11 cellular contexts compared by ENCODE assay signal in genomic region chr12:4700621-4701026, GRCh38. TPM values are rescaled to one million over a fixed set of nuclear protein-coding genes. Genes with fewer than 3 reads are reported as not detected.
DNase-seq lines count a peak whose midpoint lies in the region; ATAC-seq, FAIRE-seq and TF ChIP-seq lines count a peak whose summit lies in the region.
"Had no signal": no experiment of that assay in that cellular context is flagged by ENCODE, and none has a peak within 500 bp of the region (broad histone marks: within the 10 kb centered on the region; RNA-seq: fewer than 3 reads in every experiment).

No MANE protein-coding gene starts in this region.

- no peak overlapping the region for H3K14ac ChIP-seq in mesenchymal stem cell (ENCODE audit: low read length in 2 of 2)

- no peak overlapping the region for H3K4me3 Mint-ChIP-seq in endodermal cell

- H3K27ac Mint-ChIP-seq in endodermal cell: no peak overlapping the region

- H3K27me3 Mint-ChIP-seq in endodermal cell (ENCODE audit: insufficient read depth): no peaks in the 10 kb centered on the region

- H4K91ac ChIP-seq in mesenchymal stem cell (ENCODE audit: low read length): no peak overlapping the region

- no peak overlapping the region for H3K23ac ChIP-seq in mesenchymal stem cell (ENCODE audit: low read length in 2 of 2)

- FAIRE-seq in urothelium cell line (lab: Jason Lieb, UNC): peak; percentile 56
- FAIRE-seq: A204.1, small intestine had no signal

- no peak overlapping the region for H3K9ac ChIP-seq in endodermal cell (ENCODE audit: extremely low read depth, low read length, poor library complexity, severe bottlenecking)
- peak overlapping the region; percentile 75 for H3K9ac ChIP-seq in mesenchymal stem cell (ENCODE audit: low read length)

- no peak for ATAC-seq in GM21390 (IDR thresholded peaks at IDR 0.05; ENCODE audit: unreplicated experiment)

- no peak overlapping the region for H2AK5ac ChIP-seq in mesenchymal stem cell (ENCODE audit: low read length, severe bottlenecking)

- H2AFZ ChIP-seq in mesenchymal stem cell (ENCODE audit: low read depth, low read length): no peak overlapping the region

- H3K27ac ChIP-seq in endodermal cell (ENCODE audit: low read depth, low read length) (no peak overlapping the region), mesenchymal stem cell (ENCODE audit: low read length, poor library complexity, severe bottlenecking) (no peak overlapping the region)

- no peak overlapping the region for H4K8ac ChIP-seq in mesenchymal stem cell (ENCODE audit: low read length)

- H3K18ac ChIP-seq in mesenchymal stem cell (ENCODE audit: low read depth in 1 of 2, low read length in 2 of 2): no peak overlapping the region

- H3K4me3 ChIP-seq in endodermal cell (ENCODE audit: low read length): no peak overlapping the region
- H3K4me3 ChIP-seq in mesenchymal stem cell (ENCODE audit: insufficient read depth in 1 of 2, low read depth in 1 of 2, low read length in 2 of 2): peak overlapping the region in 1 of 2 experiments; percentile 64

- H3K4me2 ChIP-seq in mesenchymal stem cell (ENCODE audit: low read length, poor library complexity, severe bottlenecking): no peak overlapping the region

- no peaks in the 10 kb centered on the region for H3K9me3 Mint-ChIP-seq in endodermal cell

- H2BK120ac ChIP-seq in mesenchymal stem cell (ENCODE audit: low read depth, low read length): no peak overlapping the region

- H3K4me1 ChIP-seq in endodermal cell (ENCODE audit: control insufficient read depth, insufficient read depth, low read length): no peaks in the 10 kb centered on the region
- no peaks in the 10 kb centered on the region for H3K4me1 ChIP-seq in mesenchymal stem cell (ENCODE audit: control insufficient read depth, insufficient read depth, low read depth, low read length)

- H2BK5ac ChIP-seq in mesenchymal stem cell (ENCODE audit: low read depth, low read length, poor library complexity, severe bottlenecking): no peak overlapping the region

- H3K4me1 Mint-ChIP-seq in endodermal cell: no peaks in the 10 kb centered on the region

- H2BK12ac ChIP-seq in mesenchymal stem cell (ENCODE audit: low read length in 2 of 2): no peak overlapping the region

- H3K36me3 ChIP-seq in endodermal cell (ENCODE audit: control insufficient read depth, insufficient read depth, low read length) (peaks cover 5% of the 10 kb centered on the region), mesenchymal stem cell (ENCODE audit: control insufficient read depth in 1 of 2, insufficient read depth in 2 of 2, low read depth in 1 of 2, low read length in 2 of 2) (peaks cover 0 to 4% of the 10 kb centered on the region in 2 experiments)

- no peak for TF ChIP-seq CTCF in endodermal cell (conservative IDR thresholded peaks at IDR 0.05)

- H3K27me3 ChIP-seq in endodermal cell (ENCODE audit: control insufficient read depth, insufficient read depth, low read length, poor library complexity, severe bottlenecking) (no peaks in the 10 kb centered on the region), mesenchymal stem cell (ENCODE audit: control insufficient read depth in 1 of 2, insufficient read depth in 1 of 2, low read length in 2 of 2) (no peaks in the 10 kb centered on the region)

- WGBS in endodermal cell (ENCODE audit: insufficient coverage in 1 of 2, insufficient read length in 1 of 2), 2 experiments: 96% methylated on average over 9 to 10 of the region's 10 CpGs
- WGBS in mesenchymal stem cell: 95% methylated on average over 10 of the region's 10 CpGs

- no peaks in the 10 kb centered on the region for H3K9me3 ChIP-seq in endodermal cell (ENCODE audit: control insufficient read depth, low read length)
- H3K9me3 ChIP-seq in mesenchymal stem cell (ENCODE audit: control insufficient read depth, low read length): no peaks in the 10 kb centered on the region

- no peaks in the 10 kb centered on the region for H3K79me1 ChIP-seq in mesenchymal stem cell (replicated peaks; ENCODE audit: low read length, poor library complexity, severe bottlenecking)

- peaks cover 51% of the 10 kb centered on the region for H3K36me3 Mint-ChIP-seq in endodermal cell (ENCODE audit: low read depth)

- no peak overlapping the region for H2BK15ac ChIP-seq in mesenchymal stem cell (ENCODE audit: low read depth, poor library complexity, severe bottlenecking)

- H3K4ac ChIP-seq in mesenchymal stem cell (ENCODE audit: low read depth in 1 of 2, low read length in 2 of 2): no peak overlapping the region

- peak; percentile 17 for DNase-seq in NCI-H748 (lab: John Stamatoyannopoulos, UW; ENCODE audit: unreplicated experiment)
- no peak for DNase-seq in NCI-H748 treated with DMSO at 0.1 percent for 48 hours (lab: John Stamatoyannopoulos, UW)
- peak; percentile 65 for DNase-seq in endodermal cell
- no peak for DNase-seq in mesenchymal stem cell
- no peak for DNase-seq in urothelium cell line (ENCODE audit: low spot score)
- DNase-seq in SKM-1 (lab: John Stamatoyannopoulos, UW; ENCODE audit: unreplicated experiment): no peak
- DNase-seq in stimulated activated CD4-positive, alpha-beta T cell treated with anti-CD3 and anti-CD28 coated beads, Interleukin-1b, Interleukin-23, amount 100 ng/mL, for 48 hours: no peak
- DNase-seq: foreskin melanocyte, small intestine had no signal

RNA-seq across cellular contexts. Expression of gene GALNT8, which starts 19.6 kb away (rescaled TPM):
- 10 to 100 TPM in 1 of 2 donors, 1 to 10 TPM in 1; 2.8 to 11.2 TPM for total RNA-seq in endodermal cell
- polyA plus RNA-seq in endodermal cell (2013, experiment 1 of 2): 4.5 TPM
- 4.3 TPM for polyA plus RNA-seq in endodermal cell (2013, experiment 2 of 2)
- not detected for polyA plus RNA-seq in mesenchymal stem cell (2013, experiment 1 of 2)
- not detected for polyA plus RNA-seq in mesenchymal stem cell (2013, experiment 2 of 2)

RNA-seq across cellular contexts. Expression of gene NDUFA9, which starts 51.7 kb away (rescaled TPM):
- total RNA-seq in endodermal cell: 100 to 1,000 TPM in 1 of 2 donors, 10 to 100 TPM in 1; 55.3 to 158 TPM
- 54.4 TPM for polyA plus RNA-seq in endodermal cell (2013, experiment 1 of 2)
- polyA plus RNA-seq in endodermal cell (2013, experiment 2 of 2): 43.5 TPM
- 64.8 TPM for polyA plus RNA-seq in mesenchymal stem cell (2013, experiment 1 of 2)
- polyA plus RNA-seq in mesenchymal stem cell (2013, experiment 2 of 2): 70.5 TPM

RNA-seq across cellular contexts. Expression of gene AKAP3, which starts 51.8 kb away (rescaled TPM):
- total RNA-seq in endodermal cell: 1 to 10 TPM in 1 of 2 donors, under 1 TPM in 1; 0.69 to 3.4 TPM
- 1.9 TPM for polyA plus RNA-seq in endodermal cell (2013, experiment 1 of 2)
- polyA plus RNA-seq in endodermal cell (2013, experiment 2 of 2): 1.7 TPM
- polyA plus RNA-seq in mesenchymal stem cell (2013, experiment 1 of 2): 0.17 TPM
- polyA plus RNA-seq in mesenchymal stem cell (2013, experiment 2 of 2): 0.26 TPM

Comparison
In these comparisons a context has a peak if more than half of its experiments do, and no peak if none do; other contexts are left out.
1. DNase-seq: peak in NCI-H748 (single experiment) and endodermal cell (single experiment); none in NCI-H748 treated with DMSO at 0.1 percent for 48 hours (single experiment), mesenchymal stem cell (single experiment), urothelium cell line (single experiment), SKM-1 (single experiment) and stimulated activated CD4-positive, alpha-beta T cell treated with anti-CD3 and anti-CD28 coated beads, Interleukin-1b, Interleukin-23, amount 100 ng/mL, for 48 hours (single experiment).